In genomic region chr4:39043697-39044363, GRCh38 we compare ENCODE assay signal across 8 cellular contexts. TPM values are rescaled to one million over a fixed set of nuclear protein-coding genes. Genes with fewer than 3 reads are reported as not detected.
DNase-seq lines count a peak whose midpoint lies in the region; ATAC-seq, FAIRE-seq and TF ChIP-seq lines count a peak whose summit lies in the region.

No MANE protein-coding gene starts in this region.

- no peaks in the 10 kb centered on the region for H3K9me3 ChIP-seq in heart left ventricle
- H3K9me3 ChIP-seq in sigmoid colon, result no peaks in the 10 kb centered on the region

- ATAC-seq in HG03378 (IDR thresholded peaks at IDR 0.05; ENCODE audit: unreplicated experiment) (peak; percentile 17), heart left ventricle (peak; percentile 2 to 66 (median 40)), GM21390 (IDR thresholded peaks at IDR 0.05; ENCODE audit: unreplicated experiment) (no peak)

- H3K27ac Mint-ChIP-seq in activated T-helper 2 cell treated with anti-CD3 and anti-CD28 coated beads, Interferon-gamma antibody, Interleukin-2, Interleukin-4, amounts not matched to agents 10 μg/mL and 5 μg/mL and 100 μg/mL, durations not matched to agents 14 hours and 24 hours and 36 hours, result peak overlapping the region; percentile 85

- no peak for DNase-seq in activated T-helper 2 cell treated with anti-CD3 and anti-CD28 coated beads, Interferon-gamma antibody, Interleukin-2, Interleukin-4, amounts not matched to agents 10 μg/mL and 5 μg/mL and 100 μg/mL, durations not matched to agents 14 hours and 24 hours and 36 hours (ENCODE audit: low spot score)
- peak in 2 of 5 donors; percentile 30 to 31 for DNase-seq in heart left ventricle
- no peak for DNase-seq in sigmoid colon
- no peak for DNase-seq in NCI-H1092 (lab: John Stamatoyannopoulos, UW)
- no peak for DNase-seq in GM12891 (ENCODE audit: insufficient read length, low spot score)

- peaks cover 17% of the 10 kb centered on the region for H3K36me3 Mint-ChIP-seq in activated T-helper 2 cell treated with anti-CD3 and anti-CD28 coated beads, Interferon-gamma antibody, Interleukin-2, Interleukin-4, amounts not matched to agents 10 μg/mL and 5 μg/mL and 100 μg/mL, durations not matched to agents 14 hours and 24 hours and 36 hours (ENCODE audit: low read depth)

- no peak for TF ChIP-seq EP300 in sigmoid colon (IDR thresholded peaks at IDR 0.05)

- TF ChIP-seq POLR2A in heart left ventricle (IDR thresholded peaks at IDR 0.05) (no peak), sigmoid colon (IDR thresholded peaks at IDR 0.05) (peak in 1 of 2 donors; percentile 13), GM12891 (IDR thresholded peaks at IDR 0.05; ENCODE audit: low read depth, low read length) (no peak)

- H3K4me1 Mint-ChIP-seq in activated T-helper 2 cell treated with anti-CD3 and anti-CD28 coated beads, Interferon-gamma antibody, Interleukin-2, Interleukin-4, amounts not matched to agents 10 μg/mL and 5 μg/mL and 100 μg/mL, durations not matched to agents 14 hours and 24 hours and 36 hours (ENCODE audit: low read depth), result peaks cover 50% of the 10 kb centered on the region

- 11 to 17% (median 16%) methylated on average over 9 of the region's 9 CpGs for WGBS in heart left ventricle, 4 donors
- 14% methylated on average over 9 of the region's 9 CpGs for WGBS in sigmoid colon, 2 donors

- H3K27ac ChIP-seq in C4-2B (peak overlapping the region; percentile 53), heart left ventricle (peak overlapping the region; percentile 81 to 97 (median 93)), sigmoid colon (peak overlapping the region; percentile 92 to 100 (median 97))

- H3K27me3 ChIP-seq in heart left ventricle, result no peaks in the 10 kb centered on the region
- no peaks in the 10 kb centered on the region for H3K27me3 ChIP-seq in sigmoid colon

- peak overlapping the region; percentile 84 for H3K4me3 Mint-ChIP-seq in activated T-helper 2 cell treated with anti-CD3 and anti-CD28 coated beads, Interferon-gamma antibody, Interleukin-2, Interleukin-4, amounts not matched to agents 10 μg/mL and 5 μg/mL and 100 μg/mL, durations not matched to agents 14 hours and 24 hours and 36 hours (ENCODE audit: low read depth)

- H3K4me1 ChIP-seq in heart left ventricle (peaks cover 0 to 52% (median 19%) of the 10 kb centered on the region in 12 donors), sigmoid colon (peaks cover 0 to 53% (median 41%) of the 10 kb centered on the region in 4 donors)

- intact Hi-C loops in activated T-helper 2 cell treated with anti-CD3 and anti-CD28 coated beads, Interferon-gamma antibody, Interleukin-2, Interleukin-4, amounts not matched to agents 10 μg/mL and 5 μg/mL and 100 μg/mL, durations not matched to agents 14 hours and 24 hours and 36 hours (cut with micrococcal nuclease), result loop anchor here (1.0 to 5.0 kb wide), 6 partner anchors 12 to 139 kb away; partner anchors contain the start of genes TMEM156 and WDR19
- intact Hi-C loops in heart left ventricle (cut with DNase I) (loop anchor here in 4 of 10 donors (5.0 to 10.0 kb wide), 2 partner anchors 99 to 138 kb away; partner anchors contain the start of gene WDR19 (in 2 of the 4)), sigmoid colon (cut with DNase I) (loop anchor here (2.0 to 10.0 kb wide), 4 partner anchors 77 to 1359 kb away; partner anchors contain the start of gene RELL1)

- peak overlapping the region; percentile 49 to 94 (median 77) for H3K4me3 ChIP-seq in heart left ventricle
- H3K4me3 ChIP-seq in sigmoid colon, result peak overlapping the region; percentile 49 to 98 (median 93)

- H3K36me3 ChIP-seq in heart left ventricle, result no peaks in the 10 kb centered on the region
- no peaks in the 10 kb centered on the region for H3K36me3 ChIP-seq in sigmoid colon

- no peaks in the 10 kb centered on the region for H3K27me3 Mint-ChIP-seq in activated T-helper 2 cell treated with anti-CD3 and anti-CD28 coated beads, Interferon-gamma antibody, Interleukin-2, Interleukin-4, amounts not matched to agents 10 μg/mL and 5 μg/mL and 100 μg/mL, durations not matched to agents 14 hours and 24 hours and 36 hours (ENCODE audit: low read depth)

- H3K9me3 Mint-ChIP-seq in activated T-helper 2 cell treated with anti-CD3 and anti-CD28 coated beads, Interferon-gamma antibody, Interleukin-2, Interleukin-4, amounts not matched to agents 10 μg/mL and 5 μg/mL and 100 μg/mL, durations not matched to agents 14 hours and 24 hours and 36 hours, result no peaks in the 10 kb centered on the region

- no peak for FAIRE-seq in GM12891 (lab: Jason Lieb, UNC)

- TF ChIP-seq CTCF in C4-2B (conservative IDR thresholded peaks at IDR 0.05) (no peak), heart left ventricle (IDR thresholded peaks at IDR 0.05) (no peak), sigmoid colon (IDR thresholded peaks at IDR 0.05) (no peak)

TF ChIP-seq in GM12891, 5 proteins besides CTCF, POLR2A, EP300 and RAD21:
- TF ChIP-seq SPI1 (IDR thresholded peaks at IDR 0.05; ENCODE audit: low read depth, low read length) (no peak), TAF1 (IDR thresholded peaks at IDR 0.05; ENCODE audit: low read depth, low read length) (no peak), POU2F2 (IDR thresholded peaks at IDR 0.05; ENCODE audit: low read depth, low read length) (no peak), PAX5 (IDR thresholded peaks at IDR 0.05; ENCODE audit: insufficient read depth, low read length, severe bottlenecking) (no peak), POLR2AphosphoS5 (IDR thresholded peaks at IDR 0.05; ENCODE audit: low read depth, low read length) (no peak)

RNA-seq across cellular contexts. Expression of gene TMEM156, which starts 11.6 kb away (rescaled TPM):
- total RNA-seq in activated T-helper 2 cell treated with anti-CD3 and anti-CD28 coated beads, Interferon-gamma antibody, Interleukin-2, Interleukin-4, amounts not matched to agents 10 μg/mL and 5 μg/mL and 100 μg/mL, durations not matched to agents 14 hours and 24 hours and 36 hours, result 17.6 and 17.8 TPM in 2 replicates
- 1 to 10 TPM in 1 of 9 donors, under 1 TPM in 1, not detected in 7; 0.14 to 2.3 TPM for total RNA-seq in heart left ventricle
- under 1 TPM in 1 of 2 donors, not detected in 1; 0.06 TPM for polyA plus RNA-seq in heart left ventricle
- total RNA-seq in sigmoid colon, result under 1 TPM in 1 of 4 donors, not detected in 3; 0.66 TPM
- 1 to 10 TPM in 2 of 3 donors, not detected in 1; 6.5 to 9.1 TPM for polyA plus RNA-seq in sigmoid colon
- polyA plus RNA-seq in GM12891 (2012; ENCODE audit: low read depth, missing spikeins), result 17.7 TPM

RNA-seq across cellular contexts. Expression of gene KLHL5, which starts 18.2 kb away (rescaled TPM):
- 30.1 and 32.2 TPM in 2 replicates for total RNA-seq in activated T-helper 2 cell treated with anti-CD3 and anti-CD28 coated beads, Interferon-gamma antibody, Interleukin-2, Interleukin-4, amounts not matched to agents 10 μg/mL and 5 μg/mL and 100 μg/mL, durations not matched to agents 14 hours and 24 hours and 36 hours
- total RNA-seq in heart left ventricle, result 10 to 100 TPM in 7 of 9 donors, 1 to 10 TPM in 2; 8.6 to 28.5 (median 14.9) TPM
- 10 to 100 TPM in 1 of 2 donors, 1 to 10 TPM in 1; 3.3 to 10.7 TPM for polyA plus RNA-seq in heart left ventricle
- 100 to 1,000 TPM in 3 of 4 donors, 10 to 100 TPM in 1; 88.5 to 179 (median 161) TPM for total RNA-seq in sigmoid colon
- polyA plus RNA-seq in sigmoid colon, result 10 to 100 TPM in 1 of 3 donors, 1 to 10 TPM in 2; 5.8 to 15.2 (median 6.6) TPM
- polyA plus RNA-seq in GM12891 (2012; ENCODE audit: low read depth, missing spikeins), result 4.3 TPM
